11 cellular contexts compared by ENCODE assay signal in the genomic region with DNA sequence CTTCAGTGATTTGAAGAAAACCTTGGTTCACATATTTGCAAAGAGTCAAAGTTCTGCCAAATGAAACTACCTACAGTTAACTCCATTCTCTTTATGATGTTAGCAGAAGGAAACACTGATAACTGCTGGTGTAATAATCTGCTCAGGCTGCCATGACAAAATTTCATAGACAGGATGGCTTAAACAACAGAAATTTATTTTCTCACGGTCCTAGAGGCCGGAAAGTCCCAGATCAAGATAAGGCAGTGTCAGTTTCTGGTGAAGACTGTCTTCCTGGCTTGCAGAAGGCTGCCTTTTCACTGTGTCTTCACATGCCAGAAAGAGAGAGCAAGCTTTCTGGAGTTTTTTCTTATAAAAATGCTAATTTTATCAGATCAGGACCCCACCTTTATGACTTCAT.
A peak's percentile ranks its signal among the peaks of the same experiment; 100 is the strongest.
DNase-seq lines count a peak whose midpoint lies in the region; ATAC-seq and TF ChIP-seq lines count a peak whose summit lies in the region.
"Had no signal": no experiment of that assay in that cellular context is flagged by ENCODE, and none has a peak within 500 bp of the region (broad histone marks: within the 10 kb centered on the region; RNA-seq: fewer than 3 reads in every experiment).

No MANE protein-coding gene starts in this region.

- H3K79me2 ChIP-seq in ACC112 (ENCODE audit: control insufficient read depth, insufficient read depth, low read length, unreplicated experiment), result no peaks in the 10 kb centered on the region

- H3K4me1 Mint-ChIP-seq in T-helper 17 cell, result peaks cover 6% of the 10 kb centered on the region
- peaks cover 0 to 10% of the 10 kb centered on the region in 2 donors for H3K4me1 Mint-ChIP-seq in stimulated activated naive B cell treated with anti-CD40 and anti-IgM and Interleukin-4, amounts not matched to agents 10 μg/mL and 1 μg/mL and 100 μg/mL, for 72 hours

- H3K9me3 ChIP-seq in T-helper 17 cell (ENCODE audit: control insufficient read depth, low read length, poor library complexity, severe bottlenecking) (no peaks in the 10 kb centered on the region), colonic mucosa (no peaks in the 10 kb centered on the region)
- H3K9me3 ChIP-seq: Caco-2 had no signal

- H3K36me3 Mint-ChIP-seq in T-helper 17 cell (ENCODE audit: low read depth), result peaks cover 2% of the 10 kb centered on the region
- no peaks in the 10 kb centered on the region for H3K36me3 Mint-ChIP-seq in stimulated activated naive B cell treated with anti-CD40 and anti-IgM and Interleukin-4, amounts not matched to agents 10 μg/mL and 1 μg/mL and 100 μg/mL, for 72 hours

- no peaks in the 10 kb centered on the region for H3K27me3 Mint-ChIP-seq in T-helper 17 cell
- H3K27me3 Mint-ChIP-seq in stimulated activated naive B cell treated with anti-CD40 and anti-IgM and Interleukin-4, amounts not matched to agents 10 μg/mL and 1 μg/mL and 100 μg/mL, for 72 hours, result no peaks in the 10 kb centered on the region

- no peak overlapping the region for H3K9ac ChIP-seq in colonic mucosa (ENCODE audit: low read depth in 2 of 2, low read length in 2 of 2)

- peaks cover 5 to 9% of the 10 kb centered on the region in 2 donors for H3K9me3 Mint-ChIP-seq in stimulated activated naive B cell treated with anti-CD40 and anti-IgM and Interleukin-4, amounts not matched to agents 10 μg/mL and 1 μg/mL and 100 μg/mL, for 72 hours

- peak overlapping the region; percentile 39 for H3K27ac Mint-ChIP-seq in T-helper 17 cell
- H3K27ac Mint-ChIP-seq in stimulated activated naive B cell treated with anti-CD40 and anti-IgM and Interleukin-4, amounts not matched to agents 10 μg/mL and 1 μg/mL and 100 μg/mL, for 72 hours, result no peak overlapping the region

- TF ChIP-seq CTCF in colonic mucosa (IDR thresholded peaks at IDR 0.05), result no peak

- no peak for DNase-seq in T-helper 17 cell
- DNase-seq in NCI-H2029 treated with DMSO at 0.1 percent for 48 hours (lab: John Stamatoyannopoulos, UW), result no peak
- no peak for DNase-seq in stimulated activated naive B cell treated with anti-CD40 and anti-IgM and Interleukin-4, amounts not matched to agents 10 μg/mL and 1 μg/mL and 100 μg/mL, for 72 hours
- no peak for DNase-seq in colonic mucosa
- DNase-seq in activated effector memory CD4-positive, alpha-beta T cell treated with Interleukin-2 at 50 U/mL for 16 hours, result no peak
- DNase-seq: Caco-2; HCEC 1CT; stimulated activated naive CD4-positive, alpha-beta T cell treated with Interleukin-2 at 50 U/mL for 16 hours had no signal

- peak; percentile 94 for ATAC-seq in GM18907 (IDR thresholded peaks at IDR 0.05; ENCODE audit: unreplicated experiment)
- ATAC-seq in HG03025 (IDR thresholded peaks at IDR 0.05; ENCODE audit: low FRiP score, unreplicated experiment), result peak; percentile 77
- ATAC-seq in T-helper 17 cell, result peak; percentile 89
- no peak for ATAC-seq in stimulated activated naive B cell treated with anti-CD40 and anti-IgM and Interleukin-4, amounts not matched to agents 10 μg/mL and 1 μg/mL and 100 μg/mL, for 72 hours (replicated peaks)

- no peaks in the 10 kb centered on the region for H3K27me3 ChIP-seq in ACC112 (ENCODE audit: insufficient read depth, low read length)
- no peaks in the 10 kb centered on the region for H3K27me3 ChIP-seq in colonic mucosa

- H3K4me3 Mint-ChIP-seq in T-helper 17 cell, result no peak overlapping the region
- H3K4me3 Mint-ChIP-seq in stimulated activated naive B cell treated with anti-CD40 and anti-IgM and Interleukin-4, amounts not matched to agents 10 μg/mL and 1 μg/mL and 100 μg/mL, for 72 hours, result no peak overlapping the region

- no peaks in the 10 kb centered on the region for H3K4me1 ChIP-seq in ACC112 (ENCODE audit: control insufficient read depth, insufficient read depth, low read length, unreplicated experiment)
- no peaks in the 10 kb centered on the region for H3K4me1 ChIP-seq in colonic mucosa
- H3K4me1 ChIP-seq: Caco-2 had no signal

- intact Hi-C loops in colonic mucosa (cut with DNase I), result no loop called here

- H3K36me3 ChIP-seq in ACC112 (ENCODE audit: insufficient read depth, low read length), result no peaks in the 10 kb centered on the region
- no peaks in the 10 kb centered on the region for H3K36me3 ChIP-seq in colonic mucosa

- H3K4me3 ChIP-seq in ACC112 (ENCODE audit: low read depth, low read length) (no peak overlapping the region), colonic mucosa (no peak overlapping the region)

- no peak overlapping the region for H3K27ac ChIP-seq in ACC112 (ENCODE audit: low read depth, low read length)
- H3K27ac ChIP-seq in colonic mucosa, result no peak overlapping the region

- peak overlapping the region; percentile 47 for H2AFZ ChIP-seq in ACC112 (ENCODE audit: low read length, unreplicated experiment)

Comparison
In these comparisons a context has a peak if more than half of its experiments do, and no peak if none do; other contexts are left out.
1. ATAC-seq: peak in GM18907 (single experiment), HG03025 (single experiment) and T-helper 17 cell (single experiment); none in stimulated activated naive B cell treated with anti-CD40 and anti-IgM and Interleukin-4, amounts not matched to agents 10 μg/mL and 1 μg/mL and 100 μg/mL, for 72 hours (0 of 2).